Comparison of ENCODE assay signal across 1 cellular context in the genomic region with DNA sequence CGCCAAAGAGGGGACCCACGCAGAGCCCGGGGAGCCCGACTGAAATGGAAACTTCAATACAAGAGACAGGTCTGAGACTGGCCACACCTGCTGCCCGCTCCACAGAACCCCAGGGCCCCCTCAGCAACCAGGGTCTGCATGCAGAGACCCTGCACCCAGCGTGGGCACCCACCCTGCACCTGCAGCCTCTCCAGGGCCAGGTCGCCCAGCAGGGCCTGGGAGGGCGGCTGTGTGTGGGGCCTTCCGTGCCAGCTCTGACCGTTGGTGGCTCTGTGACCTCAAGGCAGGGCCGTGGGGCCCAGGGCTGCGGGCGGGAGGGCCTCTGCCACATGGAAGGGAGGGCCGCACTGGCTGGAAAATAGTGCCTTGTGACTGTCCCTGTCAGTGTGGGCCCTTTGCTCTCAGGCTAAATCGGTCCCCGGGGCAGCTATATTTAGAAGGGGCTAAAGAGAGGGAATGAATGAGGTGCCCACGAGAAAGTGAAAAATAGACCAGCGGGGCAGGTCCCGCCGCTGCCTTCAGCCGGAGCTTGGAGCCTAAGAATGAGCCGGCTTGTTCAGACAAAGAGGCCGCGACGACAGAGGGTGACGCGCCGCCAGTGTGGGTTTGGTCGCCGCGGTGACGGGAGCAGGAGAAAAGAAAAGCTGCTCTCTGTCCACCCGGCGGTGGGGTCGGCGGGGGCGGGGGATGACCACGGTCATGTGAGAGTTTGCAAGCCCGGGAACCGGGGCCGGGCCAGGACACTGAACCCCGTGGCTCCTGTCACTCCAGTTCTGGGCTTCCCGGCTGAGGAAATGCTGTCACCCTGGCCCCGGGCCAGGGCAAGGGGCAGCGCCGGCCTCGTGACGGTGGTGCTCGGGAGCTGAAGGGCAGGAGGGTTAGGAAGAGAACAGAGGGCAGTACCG.
TF ChIP-seq lines count a peak whose summit lies in the region.

No MANE protein-coding gene starts in this region.

TF ChIP-seq in neural cell, 6 proteins besides CTCF, POLR2A, EP300 and RAD21 (continued from another document):
- TF ChIP-seq, protein P1, sequence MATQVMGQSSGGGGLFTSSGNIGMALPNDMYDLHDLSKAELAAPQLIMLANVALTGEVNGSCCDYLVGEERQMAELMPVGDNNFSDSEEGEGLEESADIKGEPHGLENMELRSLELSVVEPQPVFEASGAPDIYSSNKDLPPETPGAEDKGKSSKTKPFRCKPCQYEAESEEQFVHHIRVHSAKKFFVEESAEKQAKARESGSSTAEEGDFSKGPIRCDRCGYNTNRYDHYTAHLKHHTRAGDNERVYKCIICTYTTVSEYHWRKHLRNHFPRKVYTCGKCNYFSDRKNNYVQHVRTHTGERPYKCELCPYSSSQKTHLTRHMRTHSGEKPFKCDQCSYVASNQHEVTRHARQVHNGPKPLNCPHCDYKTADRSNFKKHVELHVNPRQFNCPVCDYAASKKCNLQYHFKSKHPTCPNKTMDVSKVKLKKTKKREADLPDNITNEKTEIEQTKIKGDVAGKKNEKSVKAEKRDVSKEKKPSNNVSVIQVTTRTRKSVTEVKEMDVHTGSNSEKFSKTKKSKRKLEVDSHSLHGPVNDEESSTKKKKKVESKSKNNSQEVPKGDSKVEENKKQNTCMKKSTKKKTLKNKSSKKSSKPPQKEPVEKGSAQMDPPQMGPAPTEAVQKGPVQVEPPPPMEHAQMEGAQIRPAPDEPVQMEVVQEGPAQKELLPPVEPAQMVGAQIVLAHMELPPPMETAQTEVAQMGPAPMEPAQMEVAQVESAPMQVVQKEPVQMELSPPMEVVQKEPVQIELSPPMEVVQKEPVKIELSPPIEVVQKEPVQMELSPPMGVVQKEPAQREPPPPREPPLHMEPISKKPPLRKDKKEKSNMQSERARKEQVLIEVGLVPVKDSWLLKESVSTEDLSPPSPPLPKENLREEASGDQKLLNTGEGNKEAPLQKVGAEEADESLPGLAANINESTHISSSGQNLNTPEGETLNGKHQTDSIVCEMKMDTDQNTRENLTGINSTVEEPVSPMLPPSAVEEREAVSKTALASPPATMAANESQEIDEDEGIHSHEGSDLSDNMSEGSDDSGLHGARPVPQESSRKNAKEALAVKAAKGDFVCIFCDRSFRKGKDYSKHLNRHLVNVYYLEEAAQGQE (IDR thresholded peaks at IDR 0.05; ENCODE audit: borderline replicate concordance) = peak; percentile 77
- TF ChIP-seq MXI1 (conservative IDR thresholded peaks at IDR 0.05; ENCODE audit: poor library complexity, severe bottlenecking) (no peak), TAF1 (IDR thresholded peaks at IDR 0.05; ENCODE audit: low read depth) (peak; percentile 76)
